In the genomic region with DNA sequence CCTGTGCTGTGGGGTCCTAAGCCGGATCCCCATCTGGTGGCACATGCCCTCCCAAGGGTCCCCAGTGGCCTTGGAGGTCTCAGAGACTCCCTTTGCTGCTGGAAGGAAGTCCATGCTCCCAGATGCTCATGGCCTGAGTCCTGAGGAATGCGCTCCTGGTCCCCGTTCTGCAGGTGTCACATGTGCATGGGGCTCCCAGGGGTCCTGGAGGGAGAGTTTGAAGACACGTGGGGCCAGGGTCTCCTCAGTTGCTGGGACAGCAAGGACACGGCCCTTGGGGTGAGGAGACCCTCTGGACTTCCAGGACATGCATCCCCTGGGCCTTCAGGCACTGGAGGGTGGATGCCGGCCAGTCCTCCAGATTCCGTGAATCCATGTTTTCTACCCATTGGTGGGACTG, we compare ENCODE assay signal across 23 cellular contexts. TPM values are rescaled to one million over a fixed set of nuclear protein-coding genes. Genes with fewer than 3 reads are reported as not detected.
DNase-seq lines count a peak whose midpoint lies in the region; ATAC-seq, FAIRE-seq and TF ChIP-seq lines count a peak whose summit lies in the region.
"Had no signal": no experiment of that assay in that cellular context is flagged by ENCODE, and none has a peak within 500 bp of the region (broad histone marks: within the 10 kb centered on the region; RNA-seq: fewer than 3 reads in every experiment).

No MANE protein-coding gene starts in this region.

- CTCF ChIA-PET in HepG2 (lab: Yijun Ruan, JAX; ENCODE audit: low intra/inter-chr PET ratio, low total read pairs): no interaction called here

- H3K9me3 ChIP-seq in HepG2 (ENCODE audit: low read length) (no peaks in the 10 kb centered on the region), right lobe of liver (no peaks in the 10 kb centered on the region), left lung (no peaks in the 10 kb centered on the region), spleen (no peaks in the 10 kb centered on the region)
- H3K9me3 ChIP-seq: HAP-1 had no signal

- H3K36me3 ChIP-seq in HepG2 (replicated peaks in 1 of 2; ENCODE audit: control insufficient read depth in 1 of 2, insufficient read depth in 2 of 2, low read length in 2 of 2): no peaks in the 10 kb centered on the region
- no peaks in the 10 kb centered on the region for H3K36me3 ChIP-seq in right lobe of liver
- peaks cover 0 to 3% of the 10 kb centered on the region in 2 donors for H3K36me3 ChIP-seq in left lung
- peaks cover 0 to 73% (median 33%) of the 10 kb centered on the region in 6 donors for H3K36me3 ChIP-seq in spleen
- H3K36me3 ChIP-seq: HAP-1 had no signal

- ATAC-seq in HepG2: no peak
- ATAC-seq in right lobe of liver: no peak
- ATAC-seq in left lung: no peak
- no peak for ATAC-seq in activated CD4-positive, CD25-positive, alpha-beta regulatory T cell treated with anti-CD3 and anti-CD28 coated beads, Interleukin-2, amount 50 U/mL, for 24 hours

- no peak overlapping the region for H3K4me3 ChIP-seq in HepG2 (replicated peaks in 1 of 3; ENCODE audit: insufficient read depth in 1 of 3, low read depth in 2 of 3, low read length in 3 of 3)
- H3K4me3 ChIP-seq in right lobe of liver: no peak overlapping the region
- H3K4me3 ChIP-seq in left lung: no peak overlapping the region
- no peak overlapping the region for H3K4me3 ChIP-seq in spleen
- H3K4me3 ChIP-seq: HAP-1 had no signal

- H3K4me1 ChIP-seq in HepG2 (ENCODE audit: insufficient read depth, low read length) (no peaks in the 10 kb centered on the region), right lobe of liver (no peaks in the 10 kb centered on the region), left lung (no peaks in the 10 kb centered on the region), spleen (peaks cover 0 to 20% (median 2%) of the 10 kb centered on the region in 6 donors)
- H3K4me1 ChIP-seq: HAP-1 had no signal

- H3K27me3 ChIP-seq in HepG2 (ENCODE audit: control insufficient read depth in 1 of 2, insufficient read depth in 2 of 2, low read length in 2 of 2) (peaks cover 18 to 61% of the 10 kb centered on the region in 2 experiments; a peak in 3 of 5 replicates), right lobe of liver (no peaks in the 10 kb centered on the region), left lung (peaks cover 0 to 23% of the 10 kb centered on the region in 2 donors), spleen (replicated peaks in 1 of 7) (no peaks in the 10 kb centered on the region)

- TF ChIP-seq POLR2A in HepG2 (IDR thresholded peaks at IDR 0.05; ENCODE audit: insufficient read depth in 1 of 2, low read depth in 2 of 2, low read length in 2 of 2) (no peak), right lobe of liver (IDR thresholded peaks at IDR 0.05) (no peak), spleen (IDR thresholded peaks at IDR 0.05) (no peak)

- H3K27ac ChIP-seq in HepG2 (ENCODE audit: extremely low read length, insufficient read depth, low read length) (no peak overlapping the region), right lobe of liver (no peak overlapping the region), left lung (no peak overlapping the region), spleen (no peak overlapping the region)

- no peak overlapping the region for H3K9ac ChIP-seq in HepG2 (ENCODE audit: insufficient read depth, low read depth, low read length)

- no peak overlapping the region for H2AFZ ChIP-seq in HepG2 (ENCODE audit: low read length)

- DNase-seq in HepG2 (ENCODE audit: low spot score) (no peak), right lobe of liver (no peak), left lung (peak; percentile 15 to 50), spleen (peak; percentile 43), germinal center (ENCODE audit: low spot score) (no peak)
- DNase-seq: C1 segment of cervical spinal cord; Calu3; CD4-positive, alpha-beta memory T cell; COR-L47; DMS53; DMS79 treated with DMSO at 0.1 percent for 48 hours; GF-D8; GOT3; HFFc6 had no signal

- BruUV-seq in HepG2 (replicated peaks; lab: Mats Ljungman, UMichigan): no TSS peak

- POLR2A ChIA-PET in HepG2 (lab: Yijun Ruan, JAX): no interaction called here

- TF ChIP-seq EP300 in HepG2 (IDR thresholded peaks at IDR 0.05; ENCODE audit: low read depth in 2 of 2, low read length in 2 of 2) (no peak), HepG2 (CRISPR knock-in tag; IDR thresholded peaks at IDR 0.05; ENCODE audit: borderline replicate concordance) (no peak)

- WGBS in HepG2 (ENCODE audit: low lambda C conversion rate): 35% methylated on average over 5 of the region's 7 CpGs
- 64% methylated on average over 3 of the region's 7 CpGs for WGBS in right lobe of liver (ENCODE audit: insufficient coverage, low coverage, low lambda C conversion rate, missing lambda C conversion rate)
- 67 to 96% (median 79%) methylated on average over 3 to 7 of the region's 7 CpGs for WGBS in spleen, 5 donors

- intact Hi-C loops in HepG2 (cut with micrococcal nuclease; ENCODE audit: unreplicated experiment) (no loop called here), right lobe of liver (cut with DNase I) (no loop called here), left lung (cut with DNase I) (no loop called here), spleen (cut with DNase I; ENCODE audit: low total_unique reads) (loop anchor here (10.0 kb wide), 1 partner anchor 46 kb away; no protein-coding TSS in a partner anchor)

- H3K4me2 ChIP-seq in HepG2 (ENCODE audit: low read depth, low read length): no peak overlapping the region

- no peaks in the 10 kb centered on the region; the same call in 1 of the 2 replicates for H4K20me1 ChIP-seq in HepG2 (ENCODE audit: insufficient read depth, low read length)

- no peak for TF ChIP-seq RAD21 in HepG2 (CRISPR knock-in tag; IDR thresholded peaks at IDR 0.05)

- H3K79me2 ChIP-seq in HepG2 (ENCODE audit: insufficient read depth, low read length): no peaks in the 10 kb centered on the region

- FAIRE-seq in HepG2 (lab: Jason Lieb, UNC): no peak
- FAIRE-seq: GM12891, H54 had no signal

- no peak for TF ChIP-seq CTCF in HepG2 (CRISPR knock-in tag; IDR thresholded peaks at IDR 0.05)
- no peak for TF ChIP-seq CTCF in right lobe of liver (IDR thresholded peaks at IDR 0.05)
- no peak for TF ChIP-seq CTCF in left lung (IDR thresholded peaks at IDR 0.05)
- TF ChIP-seq CTCF in spleen (IDR thresholded peaks at IDR 0.05 in 8 of 11, conservative IDR thresholded peaks at IDR 0.05 in 3 of 11): no peak

- in situ Hi-C loops in HepG2 (cut with HindIII; ENCODE audit: extremely low pct_ligation_motif_present, low pct_unique_long_range_greater_than_20kb): no loop called here

RNA-seq across cellular contexts. Expression of gene ZBP1, which starts 11.7 kb away (rescaled TPM):
- total RNA-seq in HepG2 (2016; rRNA removed; fragmentation: Illumina TruSeq; extraction: Trizol): not detected in 2 replicates
- not detected in 2 replicates for total RNA-seq in HepG2 (2016; cell fraction: cytosol; rRNA removed; fragmentation: Illumina TruSeq; extraction: Trizol; ENCODE audit: low read depth)
- total RNA-seq in HepG2 (2016; cell fraction: insoluble cytoplasmic fraction; rRNA removed; fragmentation: Illumina TruSeq; extraction: Trizol): not detected in 2 replicates
- total RNA-seq in HepG2 (2016; cell fraction: membrane; rRNA removed; fragmentation: Illumina TruSeq; extraction: Trizol): not detected in 2 replicates
- total RNA-seq in HepG2 (2016; cell fraction: nucleus; rRNA removed; fragmentation: Illumina TruSeq; extraction: Trizol): not detected in 2 replicates
- not detected in 2 replicates for polyA plus RNA-seq in HepG2 (2011; rRNA removed)
- polyA plus RNA-seq in HepG2 (2011; cell fraction: cytosol; rRNA removed): not detected in 2 replicates
- not detected in 2 replicates for polyA plus RNA-seq in HepG2 (2011; cell fraction: nucleus; rRNA removed)
- not detected in 2 replicates for polyA plus RNA-seq in HepG2 (2012)
- polyA plus RNA-seq in HepG2 (2016; cell fraction: cytosol; fragmentation: Illumina TruSeq; extraction: Trizol; ENCODE audit: low read depth): not detected in 2 replicates
- polyA plus RNA-seq in HepG2 (2016; cell fraction: insoluble cytoplasmic fraction; fragmentation: Illumina TruSeq; extraction: Trizol; ENCODE audit: low read depth): not detected in 2 replicates
- polyA plus RNA-seq in HepG2 (2016; cell fraction: membrane; fragmentation: Illumina TruSeq; extraction: Trizol; ENCODE audit: low read depth): not detected in 2 replicates
- not detected in 2 replicates for polyA plus RNA-seq in HepG2 (2016; cell fraction: nucleus; fragmentation: Illumina TruSeq; extraction: Trizol; ENCODE audit: insufficient read depth, low read depth)
- not detected in 2 replicates for polyA minus RNA-seq in HepG2 (2011; rRNA and poly(A)+ RNA removed; ENCODE audit: low replicate concordance)
- polyA minus RNA-seq in HepG2 (2011; cell fraction: cytosol; rRNA and poly(A)+ RNA removed): not detected in 2 replicates
- not detected in 2 replicates for polyA minus RNA-seq in HepG2 (2011; cell fraction: nucleus; rRNA and poly(A)+ RNA removed)
- under 1 TPM in 4 of 6 experiments, not detected in 2; 0.14 to 0.75 (median 0.36) TPM for total RNA-seq in right lobe of liver
- total RNA-seq in left lung: 1 to 10 TPM; 1.0 to 5.3 TPM
- 10 to 100 TPM; 11.7 to 28.4 (median 20.9) TPM for total RNA-seq in spleen
- polyA plus RNA-seq in spleen: 10 to 100 TPM in 1 of 3 donors, 1 to 10 TPM in 2; 8.6 to 11.2 (median 9.8) TPM
- total RNA-seq: A172, A673, G401, HFFc6 had no signal
- polyA plus RNA-seq: BJ had no signal

RNA-seq across cellular contexts. Expression of gene PCK1, which starts 47.6 kb away (rescaled TPM):
- 5.4 and 12.6 TPM in 2 replicates for total RNA-seq in HepG2 (2016; rRNA removed; fragmentation: Illumina TruSeq; extraction: Trizol)
- 3.7 TPM in 2 replicates for total RNA-seq in HepG2 (2016; cell fraction: cytosol; rRNA removed; fragmentation: Illumina TruSeq; extraction: Trizol; ENCODE audit: low read depth)
- total RNA-seq in HepG2 (2016; cell fraction: insoluble cytoplasmic fraction; rRNA removed; fragmentation: Illumina TruSeq; extraction: Trizol): 5.2 and 15.5 TPM in 2 replicates
- total RNA-seq in HepG2 (2016; cell fraction: membrane; rRNA removed; fragmentation: Illumina TruSeq; extraction: Trizol): 3.3 and 3.9 TPM in 2 replicates
- 23.9 and 29.1 TPM in 2 replicates for total RNA-seq in HepG2 (2016; cell fraction: nucleus; rRNA removed; fragmentation: Illumina TruSeq; extraction: Trizol)
- 6.5 and 19.5 TPM in 2 replicates for polyA plus RNA-seq in HepG2 (2011; rRNA removed)
- polyA plus RNA-seq in HepG2 (2011; cell fraction: cytosol; rRNA removed): 2.9 and 9.4 TPM in 2 replicates
- 21.5 and 61.9 TPM in 2 replicates for polyA plus RNA-seq in HepG2 (2011; cell fraction: nucleus; rRNA removed)
- 220 and 303 TPM in 2 replicates for polyA plus RNA-seq in HepG2 (2012)
- 0.43 and 0.67 TPM in 2 replicates for polyA plus RNA-seq in HepG2 (2016; cell fraction: cytosol; fragmentation: Illumina TruSeq; extraction: Trizol; ENCODE audit: low read depth)
- polyA plus RNA-seq in HepG2 (2016; cell fraction: insoluble cytoplasmic fraction; fragmentation: Illumina TruSeq; extraction: Trizol; ENCODE audit: low read depth): 5.0 and 5.7 TPM in 2 replicates
- polyA plus RNA-seq in HepG2 (2016; cell fraction: membrane; fragmentation: Illumina TruSeq; extraction: Trizol; ENCODE audit: low read depth): 0.71 and 0.72 TPM in 2 replicates
- polyA plus RNA-seq in HepG2 (2016; cell fraction: nucleus; fragmentation: Illumina TruSeq; extraction: Trizol; ENCODE audit: insufficient read depth, low read depth): 17.4 and 17.7 TPM in 2 replicates
- 0.12 and 22.5 TPM in 2 replicates for polyA minus RNA-seq in HepG2 (2011; rRNA and poly(A)+ RNA removed; ENCODE audit: low replicate concordance)
- polyA minus RNA-seq in HepG2 (2011; cell fraction: cytosol; rRNA and poly(A)+ RNA removed): 7.7 and 23.7 TPM in 2 replicates
- polyA minus RNA-seq in HepG2 (2011; cell fraction: nucleus; rRNA and poly(A)+ RNA removed): 39.8 and 149 TPM in 2 replicates
- total RNA-seq in right lobe of liver: 1,000 to 10,000 TPM in 2 of 6 experiments, 100 to 1,000 TPM in 4; 187 to 1,757 (median 778) TPM
- total RNA-seq in left lung: not detected
- under 1 TPM in 4 of 7 donors, not detected in 3; 0.17 to 0.67 (median 0.41) TPM for total RNA-seq in spleen
- under 1 TPM; 0.04 to 0.13 (median 0.05) TPM for polyA plus RNA-seq in spleen
- total RNA-seq: A172; A673; CD4-positive, alpha-beta memory T cell; Daoy; G401; HFFc6 had no signal
- polyA plus RNA-seq: BJ; CD4-positive, alpha-beta memory T cell had no signal

Comparison
In these comparisons a context has a peak if more than half of its experiments do, and no peak if none do; other contexts are left out.
1. RNA of gene PCK1, which starts 47.6 kb away (total RNA-seq): 187 to 1,757 TPM in right lobe of liver; 3.3 to 29.1 TPM in HepG2, 0.17 to 0.67 TPM in spleen and not detected in left lung; every median in the first group is over 4 times any median in the second.
2. DNase-seq: peak in left lung (2 of 2) and spleen (single experiment); none in HepG2 (single experiment), right lobe of liver (0 of 3) and germinal center (single experiment).